In genomic region chr21:41931041-41931451, GRCh38 we compare ENCODE assay signal across 21 cellular contexts. TPM values are rescaled to one million over a fixed set of nuclear protein-coding genes. Genes with fewer than 3 reads are reported as not detected.
DNase-seq lines count a peak whose midpoint lies in the region; FAIRE-seq and TF ChIP-seq lines count a peak whose summit lies in the region.
"Had no signal": no experiment of that assay in that cellular context is flagged by ENCODE, and none has a peak within 500 bp of the region (broad histone marks: within the 10 kb centered on the region; RNA-seq: fewer than 3 reads in every experiment).

No MANE protein-coding gene starts in this region.

- peak; percentile 40 for DNase-seq in A172 (ENCODE audit: low spot score)
- no peak for DNase-seq in NT2/D1 (ENCODE audit: low read depth, low spot score)
- peak; percentile 49 for DNase-seq in epithelial cell of prostate (ENCODE audit: low read depth, low spot score)
- DNase-seq in mesothelial cell of epicardium (ENCODE audit: low spot score in 2 of 2, unreplicated experiment in 2 of 2): no peak
- no peak for DNase-seq in HTR-8/SVneo (ENCODE audit: insufficient read length, low spot score)
- DNase-seq in iPS-NIHi7 (ENCODE audit: extremely low spot score): no peak
- DNase-seq in T-helper 9 cell: no peak
- no peak for DNase-seq in CD4-positive, alpha-beta memory T cell
- DNase-seq: activated B cell treated with CpG ODN at 0.5 μM for 24 hours; activated naive CD4-positive, alpha-beta T cell treated with anti-CD3 and anti-CD28 coated beads for 36 hours; central memory CD4-positive, alpha-beta T cell; endodermal cell; heart right ventricle; left ventricle myocardium superior; MV-4-11; PC-3; stimulated activated naive CD8-positive, alpha-beta T cell treated with anti-CD3 and anti-CD28 coated beads, Interleukin-15, Interleukin-2, amounts not matched to agents 100 U/mL and 50 U/mL, for 24 hours; SW 1271 had no signal

- intact Hi-C loops in CD4-positive, alpha-beta memory T cell (cut with micrococcal nuclease): no loop called here

- peak overlapping the region; percentile 96 for H3K27ac ChIP-seq in epithelial cell of prostate
- H3K27ac ChIP-seq in CD4-positive, alpha-beta memory T cell (ENCODE audit: low read depth, low read length): no peak overlapping the region
- H3K27ac ChIP-seq: heart right ventricle had no signal

- H3K4me1 ChIP-seq in NT2/D1 (ENCODE audit: insufficient read depth, insufficient read length): peaks cover 26% of the 10 kb centered on the region
- H3K4me1 ChIP-seq in CD4-positive, alpha-beta memory T cell (ENCODE audit: insufficient read depth, low read length): peaks cover 8% of the 10 kb centered on the region

- no peaks in the 10 kb centered on the region for H3K9me3 ChIP-seq in NT2/D1 (ENCODE audit: insufficient read depth, low read length)
- H3K9me3 ChIP-seq in CD4-positive, alpha-beta memory T cell (ENCODE audit: control insufficient read depth in 1 of 2, low read length in 2 of 2): no peaks in the 10 kb centered on the region
- H3K9me3 ChIP-seq: heart right ventricle had no signal

- no peak for TF ChIP-seq CTCF in mesothelial cell of epicardium (IDR thresholded peaks at IDR 0.05; ENCODE audit: unreplicated experiment)

- peak overlapping the region; percentile 21 for H3K9ac ChIP-seq in NT2/D1 (ENCODE audit: insufficient read length, low read depth)

- no peaks in the 10 kb centered on the region for H3K36me3 ChIP-seq in NT2/D1 (ENCODE audit: insufficient read depth, insufficient read length, low read length)
- no peaks in the 10 kb centered on the region for H3K36me3 ChIP-seq in CD4-positive, alpha-beta memory T cell (ENCODE audit: insufficient read depth, low read length)
- H3K36me3 ChIP-seq: heart right ventricle had no signal

- peaks cover 7% of the 10 kb centered on the region for H3K36me3 Mint-ChIP-seq in mesothelial cell of epicardium
- peaks cover 0 to 6% of the 10 kb centered on the region in 2 donors for H3K36me3 Mint-ChIP-seq in CD4-positive, alpha-beta memory T cell

- CTCF ChIA-PET in CD4-positive, alpha-beta memory T cell (lab: Charles Lee; ENCODE audit: partially characterized antibody): no interaction called here

- FAIRE-seq in HTR-8/SVneo (lab: Jason Lieb, UNC): no peak
- FAIRE-seq: HepG2 had no signal

- POLR2A ChIA-PET in CD4-positive, alpha-beta memory T cell (lab: Charles Lee; ENCODE audit: partially characterized antibody): no interaction called here

- no peaks in the 10 kb centered on the region for H3K27me3 ChIP-seq in NT2/D1 (ENCODE audit: insufficient read depth, insufficient read length)
- H3K27me3 ChIP-seq in CD4-positive, alpha-beta memory T cell (ENCODE audit: insufficient read depth, low read length): no peaks in the 10 kb centered on the region
- H3K27me3 ChIP-seq: heart right ventricle had no signal

- no peaks in the 10 kb centered on the region for H3K27me3 Mint-ChIP-seq in mesothelial cell of epicardium (ENCODE audit: low read depth)
- H3K27me3 Mint-ChIP-seq in CD4-positive, alpha-beta memory T cell: peaks cover 0 to 9% of the 10 kb centered on the region in 2 donors

- no peaks in the 10 kb centered on the region for H3K9me3 Mint-ChIP-seq in mesothelial cell of epicardium
- no peaks in the 10 kb centered on the region for H3K9me3 Mint-ChIP-seq in CD4-positive, alpha-beta memory T cell
- H3K9me3 Mint-ChIP-seq: activated B cell treated with CpG ODN at 0.5 μM for 24 hours; activated naive CD4-positive, alpha-beta T cell treated with anti-CD3 and anti-CD28 coated beads for 36 hours; endodermal cell; GM23338; neural crest cell had no signal

- H3K4me1 Mint-ChIP-seq in mesothelial cell of epicardium: peaks cover 44% of the 10 kb centered on the region
- H3K4me1 Mint-ChIP-seq in CD4-positive, alpha-beta memory T cell: peaks cover 5 to 18% (median 11%) of the 10 kb centered on the region in 4 donors

- H3K4me3 ChIP-seq in NT2/D1 (ENCODE audit: insufficient read length, low read depth): no peak overlapping the region
- no peak overlapping the region for H3K4me3 ChIP-seq in CD4-positive, alpha-beta memory T cell (ENCODE audit: low read length in 2 of 2)
- H3K4me3 ChIP-seq: GM23338, heart right ventricle had no signal

- peak overlapping the region; percentile 93 for H3K27ac Mint-ChIP-seq in mesothelial cell of epicardium
- no peak overlapping the region for H3K27ac Mint-ChIP-seq in CD4-positive, alpha-beta memory T cell
- H3K27ac Mint-ChIP-seq: activated B cell treated with CpG ODN at 0.5 μM for 24 hours; activated naive CD4-positive, alpha-beta T cell treated with anti-CD3 and anti-CD28 coated beads for 36 hours; endodermal cell; GM23338 had no signal

- H3K4me3 Mint-ChIP-seq in mesothelial cell of epicardium: no peak overlapping the region
- H3K4me3 Mint-ChIP-seq in CD4-positive, alpha-beta memory T cell: no peak overlapping the region
- H3K4me3 Mint-ChIP-seq: activated B cell treated with CpG ODN at 0.5 μM for 24 hours; activated naive CD4-positive, alpha-beta T cell treated with anti-CD3 and anti-CD28 coated beads for 36 hours; endodermal cell; GM23338; neural crest cell had no signal

RNA-seq across cellular contexts. Expression of gene C2CD2, which starts 22.8 kb away (rescaled TPM):
- 19.7 and 31.4 TPM in 2 replicates for total RNA-seq in A172 (2014; rRNA removed; shearing (Covaris generic))
- total RNA-seq in mesothelial cell of epicardium: 29.7 to 31.6 TPM (median 31.1 TPM) in 3 replicates
- total RNA-seq in CD4-positive, alpha-beta memory T cell: 10 to 100 TPM; 10.5 to 11.0 TPM
- 1 to 10 TPM; 1.9 to 3.5 TPM for polyA plus RNA-seq in CD4-positive, alpha-beta memory T cell

RNA-seq across cellular contexts. Expression of gene PRDM15, which starts 51.9 kb away (rescaled TPM):
- total RNA-seq in A172 (2014; rRNA removed; shearing (Covaris generic)): 5.2 and 8.3 TPM in 2 replicates
- 9.7 to 12.0 TPM (median 10.9 TPM) in 3 replicates for total RNA-seq in mesothelial cell of epicardium
- total RNA-seq in CD4-positive, alpha-beta memory T cell: 10 to 100 TPM; 14.2 to 14.3 TPM
- 1 to 10 TPM in 1 of 2 donors, under 1 TPM in 1; 0.50 to 3.3 TPM for polyA plus RNA-seq in CD4-positive, alpha-beta memory T cell

Comparison
In these comparisons a context has a peak if more than half of its experiments do, and no peak if none do; other contexts are left out.
1. DNase-seq: peak in A172 (single experiment) and epithelial cell of prostate (single experiment); none in NT2/D1 (single experiment), mesothelial cell of epicardium (0 of 2), HTR-8/SVneo (single experiment), iPS-NIHi7 (single experiment), T-helper 9 cell (single experiment) and CD4-positive, alpha-beta memory T cell (0 of 5).